ENCODE assay signal across 19 cellular contexts in genomic region chr4:108149588-108150380, GRCh38. TPM values are rescaled to one million over a fixed set of nuclear protein-coding genes. Genes with fewer than 3 reads are reported as not detected.
DNase-seq lines count a peak whose midpoint lies in the region; ATAC-seq, FAIRE-seq and TF ChIP-seq lines count a peak whose summit lies in the region.
"Had no signal": no experiment of that assay in that cellular context is flagged by ENCODE, and none has a peak within 500 bp of the region (broad histone marks: within the 10 kb centered on the region; RNA-seq: fewer than 3 reads in every experiment).

No MANE protein-coding gene starts in this region.

- no peaks in the 10 kb centered on the region for H3K4me1 ChIP-seq in HepG2 (ENCODE audit: insufficient read depth, low read length)
- H3K4me1 ChIP-seq: right atrium auricular region had no signal

- H3K4me3 ChIP-seq in astrocyte of the spinal cord (ENCODE audit: low read depth, low read length) (no peak overlapping the region), HepG2 (replicated peaks in 1 of 3; ENCODE audit: insufficient read depth in 1 of 3, low read depth in 2 of 3, low read length in 3 of 3) (no peak overlapping the region)
- H3K4me3 ChIP-seq: cardiac muscle cell, gastrocnemius medialis, right atrium auricular region, tibial nerve had no signal

- no peak for ATAC-seq in naive thymus-derived CD8-positive, alpha-beta T cell
- ATAC-seq in HepG2 = no peak
- ATAC-seq: gastrocnemius medialis had no signal

- H3K9me3 ChIP-seq in HepG2 (ENCODE audit: low read length) = no peaks in the 10 kb centered on the region
- H3K9me3 ChIP-seq: gastrocnemius medialis, right atrium auricular region, tibial nerve had no signal

- no peak for TF ChIP-seq RAD21 in HepG2 (CRISPR knock-in tag; IDR thresholded peaks at IDR 0.05)

- CTCF ChIA-PET in activated CD4-positive, alpha-beta memory T cell treated with anti-CD3 and anti-CD28 coated beads for 36 hours (lab: Charles Lee) = interaction anchor here (1.1 to 1.6 kb wide), 3 partner anchors 11 to 47 kb away, joined by 3 to 5 read pairs (median 3); no protein-coding TSS in a partner anchor
- CTCF ChIA-PET in activated CD4-positive, alpha-beta memory T cell treated with anti-CD3 and anti-CD28 coated beads, Interleukin-2, amount 10 ng/mL, durations not matched to agents 7 days and 5 days (lab: Charles Lee) = interaction anchor here (0.7 kb wide), 1 partner anchor 124 kb away, joined by 3 read pairs; no protein-coding TSS in a partner anchor
- CTCF ChIA-PET in HepG2 (lab: Yijun Ruan, JAX; ENCODE audit: low intra/inter-chr PET ratio, low total read pairs) = no interaction called here

- TF ChIP-seq EP300 in HepG2 (IDR thresholded peaks at IDR 0.05; ENCODE audit: low read depth in 2 of 2, low read length in 2 of 2) = no peak
- no peak for TF ChIP-seq EP300 in HepG2 (CRISPR knock-in tag; IDR thresholded peaks at IDR 0.05; ENCODE audit: borderline replicate concordance)

- no peak overlapping the region for H3K27ac ChIP-seq in HepG2 (ENCODE audit: extremely low read length, insufficient read depth, low read length)
- H3K27ac ChIP-seq: cardiac muscle cell, gastrocnemius medialis, right atrium auricular region, tibial nerve had no signal

- H3K4me2 ChIP-seq in HepG2 (ENCODE audit: low read depth, low read length) = no peak overlapping the region

- no peak for DNase-seq in activated CD4-positive, alpha-beta memory T cell treated with anti-CD3 and anti-CD28 coated beads for 36 hours
- no peak for DNase-seq in activated CD4-positive, alpha-beta memory T cell treated with anti-CD3 and anti-CD28 coated beads, Interleukin-2, amount 10 ng/mL, durations not matched to agents 7 days and 5 days
- DNase-seq in HFFc6 (peak; percentile 31), astrocyte of the spinal cord (ENCODE audit: low read depth, low spot score) (peak; percentile 66), NCI-H187 treated with DMSO at 0.1 percent for 48 hours (lab: John Stamatoyannopoulos, UW) (no peak), HepG2 (ENCODE audit: low spot score) (no peak), NCI-H2196 (lab: John Stamatoyannopoulos, UW; ENCODE audit: unreplicated experiment) (no peak)
- no peak for DNase-seq in naive thymus-derived CD8-positive, alpha-beta T cell
- DNase-seq: ACHN; activated CD4-positive, alpha-beta T cell treated with anti-CD3 and anti-CD28 coated beads for 48 hours; activated gamma-delta T cell; endodermal cell; gastrocnemius medialis; NCI-H1694 treated with DMSO at 0.1 percent for 48 hours; NCI-H748 treated with DMSO at 0.1 percent for 48 hours had no signal

- intact Hi-C loops in activated CD4-positive, alpha-beta memory T cell treated with anti-CD3 and anti-CD28 coated beads for 36 hours (cut with micrococcal nuclease) = no loop called here
- intact Hi-C loops in HepG2 (cut with micrococcal nuclease; ENCODE audit: unreplicated experiment) = no loop called here

- H3K27me3 Mint-ChIP-seq in activated CD4-positive, alpha-beta memory T cell treated with anti-CD3 and anti-CD28 coated beads for 36 hours = no peaks in the 10 kb centered on the region
- no peaks in the 10 kb centered on the region for H3K27me3 Mint-ChIP-seq in activated CD4-positive, alpha-beta memory T cell treated with anti-CD3 and anti-CD28 coated beads, Interleukin-2, amount 10 ng/mL, durations not matched to agents 7 days and 5 days
- H3K27me3 Mint-ChIP-seq in HFFc6 (ENCODE audit: insufficient read depth) = peaks cover 5% of the 10 kb centered on the region
- no peaks in the 10 kb centered on the region for H3K27me3 Mint-ChIP-seq in naive thymus-derived CD8-positive, alpha-beta T cell

- H3K27ac Mint-ChIP-seq in activated CD4-positive, alpha-beta memory T cell treated with anti-CD3 and anti-CD28 coated beads for 36 hours = peak overlapping the region; percentile 70
- H3K27ac Mint-ChIP-seq in activated CD4-positive, alpha-beta memory T cell treated with anti-CD3 and anti-CD28 coated beads, Interleukin-2, amount 10 ng/mL, durations not matched to agents 7 days and 5 days = no peak overlapping the region
- H3K27ac Mint-ChIP-seq in HFFc6 = no peak overlapping the region
- H3K27ac Mint-ChIP-seq in naive thymus-derived CD8-positive, alpha-beta T cell = peak overlapping the region; percentile 80 to 99 (median 90)
- H3K27ac Mint-ChIP-seq: endodermal cell had no signal

- H3K4me3 Mint-ChIP-seq in activated CD4-positive, alpha-beta memory T cell treated with anti-CD3 and anti-CD28 coated beads for 36 hours = no peak overlapping the region
- no peak overlapping the region for H3K4me3 Mint-ChIP-seq in activated CD4-positive, alpha-beta memory T cell treated with anti-CD3 and anti-CD28 coated beads, Interleukin-2, amount 10 ng/mL, durations not matched to agents 7 days and 5 days
- H3K4me3 Mint-ChIP-seq in HFFc6 = no peak overlapping the region
- H3K4me3 Mint-ChIP-seq in naive thymus-derived CD8-positive, alpha-beta T cell = peak overlapping the region; percentile 13 to 77 (median 54)
- H3K4me3 Mint-ChIP-seq: endodermal cell, neural crest cell had no signal

- H3K79me2 ChIP-seq in HepG2 (ENCODE audit: insufficient read depth, low read length) = no peaks in the 10 kb centered on the region

- no peak overlapping the region for H2AFZ ChIP-seq in HepG2 (ENCODE audit: low read length)

- H3K9me3 Mint-ChIP-seq in activated CD4-positive, alpha-beta memory T cell treated with anti-CD3 and anti-CD28 coated beads for 36 hours = no peaks in the 10 kb centered on the region
- no peaks in the 10 kb centered on the region for H3K9me3 Mint-ChIP-seq in activated CD4-positive, alpha-beta memory T cell treated with anti-CD3 and anti-CD28 coated beads, Interleukin-2, amount 10 ng/mL, durations not matched to agents 7 days and 5 days
- H3K9me3 Mint-ChIP-seq in HFFc6 = no peaks in the 10 kb centered on the region
- H3K9me3 Mint-ChIP-seq in naive thymus-derived CD8-positive, alpha-beta T cell = no peaks in the 10 kb centered on the region
- H3K9me3 Mint-ChIP-seq: endodermal cell, neural crest cell had no signal

- 26% methylated on average over 3 of the region's 3 CpGs for WGBS in HepG2 (ENCODE audit: low lambda C conversion rate)

- in situ Hi-C loops in astrocyte of the spinal cord (cut with HindIII; ENCODE audit: low sequenced_read_pairs) = no loop called here
- in situ Hi-C loops in HepG2 (cut with HindIII; ENCODE audit: extremely low pct_ligation_motif_present, low pct_unique_long_range_greater_than_20kb) = no loop called here

- POLR2A ChIA-PET in activated CD4-positive, alpha-beta memory T cell treated with anti-CD3 and anti-CD28 coated beads for 36 hours (lab: Charles Lee) = interaction anchor here (0.7 to 1.8 kb wide), 5 partner anchors 11 to 42 kb away, joined by 3 to 5 read pairs (median 4); no protein-coding TSS in a partner anchor
- POLR2A ChIA-PET in activated CD4-positive, alpha-beta memory T cell treated with anti-CD3 and anti-CD28 coated beads, Interleukin-2, amount 10 ng/mL, durations not matched to agents 7 days and 5 days (lab: Charles Lee) = no interaction called here
- POLR2A ChIA-PET in naive thymus-derived CD8-positive, alpha-beta T cell (lab: Charles Lee) = interaction anchor here (0.7 to 1.7 kb wide), 10 partner anchors 11 to 113 kb away, joined by 3 to 6 read pairs (median 4); no protein-coding TSS in a partner anchor
- POLR2A ChIA-PET in HepG2 (lab: Yijun Ruan, JAX) = no interaction called here

- TF ChIP-seq CTCF in HFFc6 (IDR thresholded peaks at IDR 0.05) = no peak
- TF ChIP-seq CTCF in astrocyte of the spinal cord (IDR thresholded peaks at IDR 0.05; ENCODE audit: low read depth, low read length) = no peak
- TF ChIP-seq CTCF in HepG2 (CRISPR knock-in tag; IDR thresholded peaks at IDR 0.05) = no peak

- H3K36me3 ChIP-seq in HepG2 (replicated peaks in 1 of 2; ENCODE audit: control insufficient read depth in 1 of 2, insufficient read depth in 2 of 2, low read length in 2 of 2) = no peaks in the 10 kb centered on the region
- H3K36me3 ChIP-seq: gastrocnemius medialis, right atrium auricular region, tibial nerve had no signal

- no peak for FAIRE-seq in HepG2 (lab: Jason Lieb, UNC)

- H3K27me3 ChIP-seq in HepG2 (ENCODE audit: control insufficient read depth in 1 of 2, insufficient read depth in 2 of 2, low read length in 2 of 2) = no peaks in the 10 kb centered on the region
- H3K27me3 ChIP-seq: cardiac muscle cell, right atrium auricular region, tibial nerve had no signal

- peaks cover 19% of the 10 kb centered on the region for H3K36me3 Mint-ChIP-seq in activated CD4-positive, alpha-beta memory T cell treated with anti-CD3 and anti-CD28 coated beads for 36 hours
- peaks cover 22% of the 10 kb centered on the region for H3K36me3 Mint-ChIP-seq in activated CD4-positive, alpha-beta memory T cell treated with anti-CD3 and anti-CD28 coated beads, Interleukin-2, amount 10 ng/mL, durations not matched to agents 7 days and 5 days (ENCODE audit: low read depth)
- no peaks in the 10 kb centered on the region for H3K36me3 Mint-ChIP-seq in HFFc6 (ENCODE audit: low read depth)
- peaks cover 5 to 78% (median 29%) of the 10 kb centered on the region in 3 donors for H3K36me3 Mint-ChIP-seq in naive thymus-derived CD8-positive, alpha-beta T cell

- H3K4me1 Mint-ChIP-seq in activated CD4-positive, alpha-beta memory T cell treated with anti-CD3 and anti-CD28 coated beads for 36 hours (ENCODE audit: low read depth) = peaks cover 77% of the 10 kb centered on the region
- H3K4me1 Mint-ChIP-seq in activated CD4-positive, alpha-beta memory T cell treated with anti-CD3 and anti-CD28 coated beads, Interleukin-2, amount 10 ng/mL, durations not matched to agents 7 days and 5 days = peaks cover 59% of the 10 kb centered on the region
- H3K4me1 Mint-ChIP-seq in HFFc6 (ENCODE audit: low read depth) = no peaks in the 10 kb centered on the region
- H3K4me1 Mint-ChIP-seq in naive thymus-derived CD8-positive, alpha-beta T cell = peaks cover 38 to 81% (median 72%) of the 10 kb centered on the region in 4 donors

- H3K9ac ChIP-seq in HepG2 (ENCODE audit: insufficient read depth, low read depth, low read length) = no peak overlapping the region

- BruUV-seq in HepG2 (replicated peaks; lab: Mats Ljungman, UMichigan) = no TSS peak

- no peak for TF ChIP-seq POLR2A in HepG2 (IDR thresholded peaks at IDR 0.05; ENCODE audit: insufficient read depth in 1 of 2, low read depth in 2 of 2, low read length in 2 of 2)

- no peaks in the 10 kb centered on the region for H4K20me1 ChIP-seq in HepG2 (ENCODE audit: insufficient read depth, low read length)

RNA-seq across cellular contexts. Expression of gene LEF1, which starts 18.9 kb away (rescaled TPM):
- total RNA-seq in activated CD4-positive, alpha-beta memory T cell treated with anti-CD3 and anti-CD28 coated beads for 36 hours = 100 to 1,000 TPM; 111 to 122 TPM
- total RNA-seq in activated CD4-positive, alpha-beta memory T cell treated with anti-CD3 and anti-CD28 coated beads, Interleukin-2, amount 10 ng/mL, durations not matched to agents 7 days and 5 days = 10 to 100 TPM; 67.4 to 68.2 TPM
- under 1 TPM in 3 of 6 experiments, not detected in 3; 0.22 to 0.37 (median 0.31) TPM for total RNA-seq in HFFc6 (2021; fragmentation: NEBNext Ultra II Directional; extraction: Animal tissue kit (Norgen Biotek cat#: 25700))
- 100 to 1,000 TPM; 828 to 859 TPM for total RNA-seq in naive thymus-derived CD8-positive, alpha-beta T cell
- polyA plus RNA-seq in naive thymus-derived CD8-positive, alpha-beta T cell = 100 to 1,000 TPM; 400 to 836 (median 554) TPM
- 0.22 and 0.35 TPM in 2 replicates for total RNA-seq in HepG2 (2016; rRNA removed; fragmentation: Illumina TruSeq; extraction: Trizol)
- 0.51 and 0.62 TPM in 2 replicates for total RNA-seq in HepG2 (2016; cell fraction: cytosol; rRNA removed; fragmentation: Illumina TruSeq; extraction: Trizol; ENCODE audit: low read depth)
- total RNA-seq in HepG2 (2016; cell fraction: insoluble cytoplasmic fraction; rRNA removed; fragmentation: Illumina TruSeq; extraction: Trizol) = 0.12 and 0.32 TPM in 2 replicates
- total RNA-seq in HepG2 (2016; cell fraction: membrane; rRNA removed; fragmentation: Illumina TruSeq; extraction: Trizol) = 0.65 TPM in 2 replicates
- 0.50 and 0.63 TPM in 2 replicates for total RNA-seq in HepG2 (2016; cell fraction: nucleus; rRNA removed; fragmentation: Illumina TruSeq; extraction: Trizol)
- polyA plus RNA-seq in HepG2 (2011; rRNA removed) = 0.29 and 0.31 TPM in 2 replicates
- 0.18 and 0.52 TPM in 2 replicates for polyA plus RNA-seq in HepG2 (2011; cell fraction: cytosol; rRNA removed)
- 0.24 and 0.31 TPM in 2 replicates for polyA plus RNA-seq in HepG2 (2011; cell fraction: nucleus; rRNA removed)
- 0.15 and 0.36 TPM in 2 replicates for polyA plus RNA-seq in HepG2 (2012)
- 0.42 and 0.57 TPM in 2 replicates for polyA plus RNA-seq in HepG2 (2016; cell fraction: cytosol; fragmentation: Illumina TruSeq; extraction: Trizol; ENCODE audit: low read depth)
- 0.66 and 0.85 TPM in 2 replicates for polyA plus RNA-seq in HepG2 (2016; cell fraction: insoluble cytoplasmic fraction; fragmentation: Illumina TruSeq; extraction: Trizol; ENCODE audit: low read depth)
- polyA plus RNA-seq in HepG2 (2016; cell fraction: membrane; fragmentation: Illumina TruSeq; extraction: Trizol; ENCODE audit: low read depth) = 0.50 and 0.81 TPM in 2 replicates
- 0.83 and 1.2 TPM in 2 replicates for polyA plus RNA-seq in HepG2 (2016; cell fraction: nucleus; fragmentation: Illumina TruSeq; extraction: Trizol; ENCODE audit: insufficient read depth, low read depth)
- polyA minus RNA-seq in HepG2 (2011; rRNA and poly(A)+ RNA removed; ENCODE audit: low replicate concordance) = 0.33 and 0.78 TPM in 2 replicates
- not detected in 2 replicates for polyA minus RNA-seq in HepG2 (2011; cell fraction: cytosol; rRNA and poly(A)+ RNA removed)
- 0.39 TPM in 1 of 2 replicates, not detected in the other for polyA minus RNA-seq in HepG2 (2011; cell fraction: nucleus; rRNA and poly(A)+ RNA removed)

Comparison
In these comparisons a context has a peak if more than half of its experiments do, and no peak if none do; other contexts are left out.
1. H3K27ac Mint-ChIP-seq: peak in activated CD4-positive, alpha-beta memory T cell treated with anti-CD3 and anti-CD28 coated beads for 36 hours (single experiment) and naive thymus-derived CD8-positive, alpha-beta T cell (10 of 10); none in activated CD4-positive, alpha-beta memory T cell treated with anti-CD3 and anti-CD28 coated beads, Interleukin-2, amount 10 ng/mL, durations not matched to agents 7 days and 5 days (single experiment) and HFFc6 (single experiment).
2. POLR2A ChIA-PET loops: an anchor here in activated CD4-positive, alpha-beta memory T cell treated with anti-CD3 and anti-CD28 coated beads for 36 hours (0.7 to 1.8 kb wide) and naive thymus-derived CD8-positive, alpha-beta T cell (0.7 to 1.7 kb wide); none called in activated CD4-positive, alpha-beta memory T cell treated with anti-CD3 and anti-CD28 coated beads, Interleukin-2, amount 10 ng/mL, durations not matched to agents 7 days and 5 days and HepG2.
3. DNase-seq: peak in HFFc6 (single experiment) and astrocyte of the spinal cord (single experiment); none in activated CD4-positive, alpha-beta memory T cell treated with anti-CD3 and anti-CD28 coated beads for 36 hours (single experiment), activated CD4-positive, alpha-beta memory T cell treated with anti-CD3 and anti-CD28 coated beads, Interleukin-2, amount 10 ng/mL, durations not matched to agents 7 days and 5 days (single experiment), naive thymus-derived CD8-positive, alpha-beta T cell (0 of 10), NCI-H187 treated with DMSO at 0.1 percent for 48 hours (single experiment), HepG2 (single experiment) and NCI-H2196 (single experiment).
4. H3K4me3 Mint-ChIP-seq: peak in naive thymus-derived CD8-positive, alpha-beta T cell (10 of 10); none in activated CD4-positive, alpha-beta memory T cell treated with anti-CD3 and anti-CD28 coated beads for 36 hours (single experiment), activated CD4-positive, alpha-beta memory T cell treated with anti-CD3 and anti-CD28 coated beads, Interleukin-2, amount 10 ng/mL, durations not matched to agents 7 days and 5 days (single experiment) and HFFc6 (single experiment).
5. RNA of gene LEF1, which starts 18.9 kb away (total RNA-seq): 828 to 859 TPM in naive thymus-derived CD8-positive, alpha-beta T cell, 111 to 122 TPM in activated CD4-positive, alpha-beta memory T cell treated with anti-CD3 and anti-CD28 coated beads for 36 hours and 67.4 to 68.2 TPM in activated CD4-positive, alpha-beta memory T cell treated with anti-CD3 and anti-CD28 coated beads, Interleukin-2, amount 10 ng/mL, durations not matched to agents 7 days and 5 days; 0.12 to 0.65 TPM in HepG2 and 0.22 to 0.37 TPM in HFFc6; every median in the first group is over 10 times any median in the second.